Comparison of ENCODE assay signal across 23 cellular contexts in genomic region chr15:40545457-40545856, GRCh38. TPM values are rescaled to one million over a fixed set of nuclear protein-coding genes. Genes with fewer than 3 reads are reported as not detected.
DNase-seq lines count a peak whose midpoint lies in the region; ATAC-seq and TF ChIP-seq lines count a peak whose summit lies in the region.
"Had no signal": no experiment of that assay in that cellular context is flagged by ENCODE, and none has a peak within 500 bp of the region (broad histone marks: within the 10 kb centered on the region; RNA-seq: fewer than 3 reads in every experiment).

No MANE protein-coding gene starts in this region.

- H3K27ac ChIP-seq in aorta (ENCODE audit: low read depth in 1 of 2, low read length in 2 of 2), result no peak overlapping the region
- H3K27ac ChIP-seq in Karpas-422 (ENCODE audit: low read length), result no peak overlapping the region
- H3K27ac ChIP-seq: ascending aorta, C4-2B, esophagus squamous epithelium, prostate gland, upper lobe of left lung had no signal

- no peak overlapping the region for H2AFZ ChIP-seq in Karpas-422 (ENCODE audit: low read length)

- no peaks in the 10 kb centered on the region for H3K4me1 ChIP-seq in aorta (ENCODE audit: control insufficient read depth in 1 of 2, insufficient read depth in 2 of 2, low read length in 2 of 2)
- H3K4me1 ChIP-seq in Karpas-422 (ENCODE audit: low read length), result no peaks in the 10 kb centered on the region
- H3K4me1 ChIP-seq: esophagus squamous epithelium, prostate gland had no signal

- no peak overlapping the region for H3K4me3 ChIP-seq in aorta (ENCODE audit: low read length in 2 of 2)
- no peak overlapping the region for H3K4me3 ChIP-seq in Karpas-422 (ENCODE audit: low read length)
- H3K4me3 ChIP-seq: ascending aorta, esophagus squamous epithelium, prostate gland, upper lobe of left lung had no signal

- no peak overlapping the region for H3K4me2 ChIP-seq in Karpas-422 (ENCODE audit: low read depth, low read length, poor library complexity, severe bottlenecking)

- no peaks in the 10 kb centered on the region for H3K9me2 ChIP-seq in Karpas-422 (replicated peaks; ENCODE audit: insufficient read depth, low read length)

- intact Hi-C loops in activated CD4-positive, alpha-beta T cell treated with anti-CD3 and anti-CD28 coated beads for 36 hours (cut with DNase I, micrococcal nuclease), result no loop called here
- intact Hi-C loops in aorta (cut with DNase I), result no loop called here

- H4K20me1 ChIP-seq in Karpas-422 (ENCODE audit: insufficient read depth, low read depth, low read length), result no peaks in the 10 kb centered on the region

- H3K36me3 Mint-ChIP-seq in activated CD4-positive, alpha-beta T cell treated with anti-CD3 and anti-CD28 coated beads for 36 hours (ENCODE audit: low read depth), result peaks cover 9% of the 10 kb centered on the region
- H3K36me3 Mint-ChIP-seq in chondrocyte (ENCODE audit: low read depth), result peaks cover 18% of the 10 kb centered on the region

- no peaks in the 10 kb centered on the region for H3K4me1 Mint-ChIP-seq in activated CD4-positive, alpha-beta T cell treated with anti-CD3 and anti-CD28 coated beads for 36 hours
- no peaks in the 10 kb centered on the region for H3K4me1 Mint-ChIP-seq in chondrocyte (ENCODE audit: low read depth)
- H3K4me1 Mint-ChIP-seq: neural crest cell had no signal

- no peak for DNase-seq in activated CD4-positive, alpha-beta T cell treated with anti-CD3 and anti-CD28 coated beads for 36 hours
- DNase-seq in activated CD4-positive, alpha-beta T cell treated with anti-CD3 and anti-CD28 coated beads for 1 hour, result no peak
- DNase-seq in NCI-H69 (lab: John Stamatoyannopoulos, UW), result peak; percentile 58
- DNase-seq in chondrocyte (ENCODE audit: low spot score), result no peak
- no peak for DNase-seq in GM19238 (ENCODE audit: insufficient read length, low spot score)
- no peak for DNase-seq in aorta
- DNase-seq in Karpas-422, result no peak
- DNase-seq in AG08396 (ENCODE audit: low spot score), result no peak
- DNase-seq: activated CD4-positive, alpha-beta memory T cell treated with anti-CD3 and anti-CD28 coated beads, Interleukin-2, amount 10 ng/mL, durations not matched to agents 7 days and 5 days; activated naive CD4-positive, alpha-beta T cell treated with anti-CD3 and anti-CD28 coated beads, Interleukin-2, amount 50 U/mL, for 16 hours; activated T-cell treated with anti-CD3 and anti-CD28 coated beads, Interleukin-2, amount 50 U/mL, for 4 hours; effector CD8-positive, alpha-beta T cell; esophagus squamous epithelium; GDM1; NCI-H1694; NCI-H345; upper lobe of left lung had no signal

- no peak overlapping the region for H3K4me3 Mint-ChIP-seq in activated CD4-positive, alpha-beta T cell treated with anti-CD3 and anti-CD28 coated beads for 36 hours
- no peak overlapping the region for H3K4me3 Mint-ChIP-seq in chondrocyte (ENCODE audit: unreplicated experiment)
- H3K4me3 Mint-ChIP-seq: activated CD4-positive, alpha-beta memory T cell treated with anti-CD3 and anti-CD28 coated beads, Interleukin-2, amount 10 ng/mL, durations not matched to agents 7 days and 5 days; activated T-cell treated with anti-CD3 and anti-CD28 coated beads, Interleukin-2, amount 50 U/mL, for 4 hours; neural crest cell; T-helper 1 cell treated with Interleukin-12 subunit alpha and Interleukin-12 subunit beta and Interleukin-4 antibody, amounts not matched to agents 30 μg/mL and 1 μg/mL, for 36 hours had no signal

- no peak for TF ChIP-seq CTCF in chondrocyte (IDR thresholded peaks at IDR 0.05)

- peak; percentile 42 for ATAC-seq in activated CD4-positive, alpha-beta T cell treated with anti-CD3 and anti-CD28 coated beads for 36 hours
- ATAC-seq in aorta (ENCODE audit: low FRiP score), result no peak
- ATAC-seq: left lobe of liver had no signal

- CTCF ChIA-PET in activated CD4-positive, alpha-beta T cell treated with anti-CD3 and anti-CD28 coated beads for 36 hours (lab: Charles Lee), result no interaction called here

- WGBS in aorta, 2 donors, result 54 to 76% methylated on average over 1 of the region's 1 CpG

- no peaks in the 10 kb centered on the region for H3K27me3 Mint-ChIP-seq in activated CD4-positive, alpha-beta T cell treated with anti-CD3 and anti-CD28 coated beads for 36 hours
- no peaks in the 10 kb centered on the region for H3K27me3 Mint-ChIP-seq in chondrocyte (ENCODE audit: low read depth)
- H3K27me3 Mint-ChIP-seq: activated CD4-positive, alpha-beta memory T cell treated with anti-CD3 and anti-CD28 coated beads, Interleukin-2, amount 10 ng/mL, durations not matched to agents 7 days and 5 days had no signal

- no peak overlapping the region for H3K9ac ChIP-seq in Karpas-422 (ENCODE audit: low read length)

- H3K36me3 ChIP-seq in aorta (ENCODE audit: control insufficient read depth in 1 of 2, insufficient read depth in 2 of 2, low read length in 1 of 2) (peaks cover 0 to 3% of the 10 kb centered on the region in 2 donors), Karpas-422 (ENCODE audit: insufficient read depth, low read length) (0 out of 2 replicates have a peak, but pooled peaks cover 6% of the 10 kb centered on the region)
- H3K36me3 ChIP-seq: prostate gland had no signal

- H3K27me3 ChIP-seq in aorta (ENCODE audit: control insufficient read depth in 1 of 2, insufficient read depth in 2 of 2, low read length in 1 of 2) (no peaks in the 10 kb centered on the region), Karpas-422 (ENCODE audit: low read length) (no peaks in the 10 kb centered on the region)
- H3K27me3 ChIP-seq: ascending aorta, esophagus squamous epithelium, upper lobe of left lung had no signal

- POLR2A ChIA-PET in activated CD4-positive, alpha-beta T cell treated with anti-CD3 and anti-CD28 coated beads for 36 hours (lab: Charles Lee), result interaction anchor here (1.1 kb wide), 1 partner anchor 19 kb away, joined by 3 read pairs; the partner anchor contains the start of gene CCDC32

- no peak overlapping the region for H3K27ac Mint-ChIP-seq in activated CD4-positive, alpha-beta T cell treated with anti-CD3 and anti-CD28 coated beads for 36 hours
- peak overlapping the region; percentile 13 for H3K27ac Mint-ChIP-seq in chondrocyte (ENCODE audit: unreplicated experiment)
- H3K27ac Mint-ChIP-seq: activated CD4-positive, alpha-beta memory T cell treated with anti-CD3 and anti-CD28 coated beads, Interleukin-2, amount 10 ng/mL, durations not matched to agents 7 days and 5 days; T-helper 1 cell treated with Interleukin-12 subunit alpha and Interleukin-12 subunit beta and Interleukin-4 antibody, amounts not matched to agents 30 μg/mL and 1 μg/mL, for 36 hours had no signal

- no peaks in the 10 kb centered on the region for H3K9me3 Mint-ChIP-seq in activated CD4-positive, alpha-beta T cell treated with anti-CD3 and anti-CD28 coated beads for 36 hours (ENCODE audit: low read depth)
- H3K9me3 Mint-ChIP-seq in chondrocyte (ENCODE audit: low read depth), result no peaks in the 10 kb centered on the region
- H3K9me3 Mint-ChIP-seq: activated CD4-positive, alpha-beta memory T cell treated with anti-CD3 and anti-CD28 coated beads, Interleukin-2, amount 10 ng/mL, durations not matched to agents 7 days and 5 days; activated T-cell treated with anti-CD3 and anti-CD28 coated beads, Interleukin-2, amount 50 U/mL, for 4 hours; neural crest cell; T-helper 1 cell treated with Interleukin-12 subunit alpha and Interleukin-12 subunit beta and Interleukin-4 antibody, amounts not matched to agents 30 μg/mL and 1 μg/mL, for 36 hours had no signal

- H3K9me3 ChIP-seq in aorta (ENCODE audit: control insufficient read depth, low read length), result no peaks in the 10 kb centered on the region
- no peaks in the 10 kb centered on the region for H3K9me3 ChIP-seq in Karpas-422 (ENCODE audit: low read length)
- H3K9me3 ChIP-seq: ascending aorta, esophagus squamous epithelium, prostate gland, upper lobe of left lung had no signal

- H3K79me2 ChIP-seq in Karpas-422 (ENCODE audit: low read length), result no peaks in the 10 kb centered on the region

RNA-seq across cellular contexts. Expression of gene CCDC32, which starts 19.4 kb away (rescaled TPM):
- total RNA-seq in activated CD4-positive, alpha-beta T cell treated with anti-CD3 and anti-CD28 coated beads for 36 hours, result 10 to 100 TPM; 14.2 to 24.5 TPM
- total RNA-seq in chondrocyte (16.7 to 22.5 TPM (median 21.2 TPM) in 3 replicates), aorta (10 to 100 TPM; 32.0 to 34.0 TPM)
- 10 to 100 TPM; 18.8 to 27.4 TPM for polyA plus RNA-seq in aorta
- 21.8 and 25.3 TPM in 2 replicates for total RNA-seq in Karpas-422 (2014; rRNA removed; shearing (Covaris generic); ENCODE audit: low replicate concordance)

RNA-seq across cellular contexts. Expression of gene RPUSD2, which starts 23.6 kb away (rescaled TPM):
- total RNA-seq in activated CD4-positive, alpha-beta T cell treated with anti-CD3 and anti-CD28 coated beads for 36 hours, result 10 to 100 TPM; 11.0 to 14.0 TPM
- total RNA-seq in chondrocyte, result 7.7 to 10.9 TPM (median 10.2 TPM) in 3 replicates
- 1 to 10 TPM; 4.8 to 6.1 TPM for total RNA-seq in aorta
- polyA plus RNA-seq in aorta, result 1 to 10 TPM; 3.4 to 4.4 TPM
- total RNA-seq in Karpas-422 (2014; rRNA removed; shearing (Covaris generic); ENCODE audit: low replicate concordance), result 13.6 and 33.0 TPM in 2 replicates

RNA-seq across cellular contexts. Expression of gene KNL1, which starts 48.6 kb away (rescaled TPM):
- 10 to 100 TPM; 26.2 to 33.5 TPM for total RNA-seq in activated CD4-positive, alpha-beta T cell treated with anti-CD3 and anti-CD28 coated beads for 36 hours
- total RNA-seq in chondrocyte (4.7 to 6.0 TPM (median 5.5 TPM) in 3 replicates), aorta (1 to 10 TPM in 1 of 2 donors, under 1 TPM in 1; 0.42 to 1.6 TPM)
- under 1 TPM; 0.03 to 0.50 TPM for polyA plus RNA-seq in aorta
- total RNA-seq in Karpas-422 (2014; rRNA removed; shearing (Covaris generic); ENCODE audit: low replicate concordance), result 17.4 and 25.8 TPM in 2 replicates
- total RNA-seq: ascending aorta had no signal
